Comparison of ENCODE assay signal across 8 cellular contexts in the genomic region with DNA sequence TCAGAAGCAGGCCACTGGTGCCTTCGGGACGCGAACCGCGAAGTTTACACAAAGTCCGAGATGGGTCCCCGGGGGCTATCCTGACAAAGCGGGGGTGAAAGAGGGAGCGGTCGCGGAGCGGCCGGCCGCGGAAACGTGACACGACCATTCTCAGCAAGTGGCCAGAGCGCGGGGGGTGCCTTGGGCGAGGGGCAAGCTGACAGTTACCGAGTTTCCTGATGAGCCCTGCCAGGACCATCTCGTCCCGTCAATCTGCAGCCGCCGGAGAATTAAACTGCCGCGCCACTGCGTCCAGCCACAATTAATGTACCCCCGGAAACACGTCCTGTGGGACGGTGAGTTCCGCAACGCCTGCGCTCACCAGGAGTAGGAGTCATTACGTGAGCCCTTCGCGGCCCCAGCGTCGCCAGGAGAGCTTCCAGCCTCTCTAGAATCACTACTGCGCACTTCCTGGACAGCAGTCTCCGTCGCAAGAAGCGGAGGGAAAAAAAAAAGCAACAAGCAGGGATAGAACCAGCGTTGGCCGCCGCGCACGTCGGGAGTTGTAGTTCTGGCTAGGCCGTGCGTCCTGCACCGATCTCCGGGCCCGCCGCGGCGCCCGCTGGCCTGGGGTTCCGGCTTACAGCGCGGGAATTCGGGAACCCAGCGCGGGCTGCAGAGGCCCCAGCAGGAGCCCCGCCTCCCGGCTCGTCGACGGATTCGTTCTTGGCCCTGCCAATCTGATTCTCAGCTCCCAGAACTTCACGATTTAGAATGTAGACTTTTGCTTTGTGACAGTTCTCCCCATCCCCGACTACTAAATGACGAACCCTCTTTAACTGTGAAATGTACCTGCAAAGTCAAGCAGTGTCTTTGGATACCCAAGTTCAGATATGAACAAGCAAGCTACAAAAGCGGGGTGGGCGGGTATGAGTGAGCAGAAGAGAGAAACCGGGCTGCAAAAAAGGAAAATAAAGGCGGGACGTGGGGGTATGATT. TPM values are rescaled to one million over a fixed set of nuclear protein-coding genes. Genes with fewer than 3 reads are reported as not detected.
DNase-seq lines count a peak whose midpoint lies in the region; ATAC-seq, FAIRE-seq and TF ChIP-seq lines count a peak whose summit lies in the region.

A gene with protein sequence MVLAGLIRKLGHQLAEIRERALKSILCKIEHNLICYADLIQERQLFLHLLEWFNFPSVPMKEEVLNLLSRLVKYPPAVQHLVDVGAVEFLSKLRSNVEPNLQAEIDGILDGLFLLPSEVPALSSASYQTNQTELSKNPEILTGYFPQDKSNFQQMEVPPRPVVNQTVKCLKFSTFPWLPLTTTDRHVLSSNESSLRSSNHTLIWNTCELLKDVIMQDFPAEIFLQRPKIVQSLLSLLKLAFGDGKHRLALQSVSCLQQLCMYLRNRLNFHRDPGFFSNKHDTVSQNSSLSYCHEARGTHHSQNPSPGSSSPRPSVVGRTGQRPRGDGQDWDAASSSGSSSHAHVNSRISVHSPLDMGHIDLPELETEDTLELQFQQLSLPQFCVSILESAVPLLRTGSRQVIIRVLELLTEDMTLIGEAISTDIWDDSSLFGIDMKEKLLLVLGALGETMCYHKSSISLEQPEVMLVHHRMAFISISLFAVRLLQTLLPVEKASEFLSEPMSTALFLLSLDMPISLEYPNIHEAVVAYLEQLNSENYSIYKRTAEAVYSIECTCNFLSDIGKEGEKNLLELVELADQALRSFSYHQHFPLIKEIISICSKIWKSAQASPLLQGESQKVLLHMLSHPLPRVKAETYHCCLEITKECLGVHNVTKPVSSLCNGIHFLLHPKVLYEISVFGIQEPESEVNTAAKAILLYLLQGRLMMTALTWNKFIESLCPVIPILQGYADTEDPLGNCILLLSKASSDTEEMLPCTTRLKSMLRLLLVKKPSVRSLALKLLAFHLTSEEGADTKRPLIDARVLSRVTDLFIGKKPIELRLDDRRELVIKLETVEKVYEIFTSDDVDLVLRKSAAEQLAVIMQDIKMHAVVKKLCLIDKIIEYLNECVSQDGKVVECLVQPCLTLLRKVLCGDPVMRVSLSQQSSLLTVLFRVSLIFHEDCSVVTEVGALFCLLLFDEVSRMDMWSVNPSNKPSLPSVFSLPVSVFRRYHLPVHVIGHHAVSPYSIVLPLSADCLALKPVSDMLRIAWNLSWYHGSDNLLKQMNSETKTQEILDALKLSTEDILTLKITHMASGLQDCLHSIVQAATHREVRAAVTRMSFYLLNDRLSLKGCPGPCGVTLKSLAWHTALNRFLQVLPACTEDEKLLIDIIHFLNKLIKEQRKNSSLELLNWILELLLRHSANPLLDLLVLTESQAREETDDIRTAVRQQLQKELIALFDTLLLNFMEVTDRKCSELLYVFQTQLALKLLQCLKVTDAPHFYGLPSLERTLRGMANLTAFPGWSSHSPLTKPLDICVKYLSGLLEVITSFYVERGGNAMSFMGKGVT (N-terminal part only) (minus strand): TSS at position 267 of the 977 bp plus-strand sequence. CDS start 29 bp downstream, at position 238.

- dilution Hi-C loops in IMR-90 (cut with HindIII; ENCODE audit: low sequenced_read_pairs, unreplicated experiment), result no loop called here

- H3K56ac ChIP-seq in IMR-90 (ENCODE audit: extremely low read depth, insufficient read depth, low read length), result peak within 1 kb of the TSS; percentile 97

- peak within 1 kb of the TSS; percentile 92 for H2AK9ac ChIP-seq in IMR-90 (replicated peaks; ENCODE audit: low read depth, low read length, poor library complexity)

- H2BK120ac ChIP-seq in IMR-90 (ENCODE audit: low read depth, low read length), result peak within 1 kb of the TSS; percentile 99

- no TSS peak for BruUV-seq in IMR-90 (replicated peaks; lab: Mats Ljungman, UMichigan)

- H3K14ac ChIP-seq in IMR-90 (replicated peaks; ENCODE audit: low read depth, low read length), result peak within 1 kb of the TSS; percentile 93

- 0% methylated on average over 42 of the region's 78 CpGs; no CpG with 5 or more reads in 1 of the 2 experiments for WGBS in IMR-90 (ENCODE audit: extremely low coverage in 2 of 2, insufficient read length in 1 of 2), 2 experiments

- peak within 1 kb of the TSS; percentile 92; the same call in 2 of the 3 replicates for H2BK15ac ChIP-seq in IMR-90 (ENCODE audit: low read depth, low read length)

- H3K4me2 ChIP-seq in IMR-90 (ENCODE audit: low read depth, low read length), result peak within 1 kb of the TSS; percentile 99

- H3K23ac ChIP-seq in IMR-90 (ENCODE audit: low read depth, low read length), result peak within 1 kb of the TSS; percentile 83

- in situ Hi-C loops in IMR-90 (cut with MboI; ENCODE audit: low sequenced_read_pairs), result loop anchor here (5.0 kb wide), 1 partner anchor 87 kb away; no protein-coding TSS in a partner anchor

- H3K4me3 ChIP-seq in IMR-90 (ENCODE audit: insufficient read depth, low read depth, low read length) (peak within 1 kb of the TSS; percentile 91), mononuclear cell (ENCODE audit: low read length) (peak within 1 kb of the TSS; percentile 86)

- DNase-seq in D721Med (ENCODE audit: insufficient read length, low spot score), result peak; percentile 90
- DNase-seq in IMR-90, result peak; percentile 94
- DNase-seq in OCI-M1 (lab: John Stamatoyannopoulos, UW), result peak; percentile 96
- peak; percentile 89 for DNase-seq in activated T-cell treated with anti-CD3 and anti-CD28 coated beads for 24 hours (ENCODE audit: low read depth)
- peak; percentile 92 for DNase-seq in epidermal melanocyte (ENCODE audit: insufficient read length, low spot score)
- DNase-seq in stimulated activated CD8-positive, alpha-beta memory T cell treated with anti-CD3 and anti-CD28 coated beads, Interleukin-4, amount 100 ng/mL, for 1 hour (ENCODE audit: low read depth in 2 of 2, low spot score in 1 of 2), result peak; percentile 79 to 82

- peak within 1 kb of the TSS; percentile 97 for H3K4ac ChIP-seq in IMR-90 (ENCODE audit: low read depth, low read length)

- peak within 1 kb of the TSS; percentile 98 for H2AFZ ChIP-seq in IMR-90 (replicated peaks; ENCODE audit: low read length, poor library complexity)

- no peaks in the 10 kb centered on the region for H3K4me1 ChIP-seq in IMR-90 (ENCODE audit: control insufficient read depth, insufficient read depth, low read length)
- peaks cover 10% of the 10 kb centered on the region for H3K4me1 ChIP-seq in mononuclear cell (ENCODE audit: insufficient read depth, low read length)

- TF ChIP-seq RAD21 in IMR-90 (IDR thresholded peaks at IDR 0.05; ENCODE audit: low read length), result peak; percentile 18

- H4K5ac ChIP-seq in IMR-90 (ENCODE audit: low read depth, low read length), result peak within 1 kb of the TSS; percentile 97

- H3K18ac ChIP-seq in IMR-90 (ENCODE audit: low read depth, low read length), result peak within 1 kb of the TSS; percentile 92

- peak within 1 kb of the TSS; percentile 98 for H4K91ac ChIP-seq in IMR-90 (ENCODE audit: insufficient read depth, low read depth, low read length)

- no peaks in the 10 kb centered on the region for H3K36me3 ChIP-seq in IMR-90 (ENCODE audit: control insufficient read depth, insufficient read depth, low read length)

- TF ChIP-seq POLR2A in IMR-90 (IDR thresholded peaks at IDR 0.05; ENCODE audit: low read depth, low read length), result no peak

- intact Hi-C loops in IMR-90 (cut with micrococcal nuclease), result loop anchor here (1.0 to 2.0 kb wide), 3 partner anchors 83 to 245 kb away; a partner anchor contains a TSS

- H3K9me3 ChIP-seq in IMR-90 (ENCODE audit: control insufficient read depth, insufficient read depth, low read length) (no peaks in the 10 kb centered on the region), mononuclear cell (ENCODE audit: low read depth, low read length) (no peaks in the 10 kb centered on the region)

- H3K9ac ChIP-seq in IMR-90 (ENCODE audit: low read depth, low read length), result peak within 1 kb of the TSS; percentile 94

- ATAC-seq in GM21528 (IDR thresholded peaks at IDR 0.05; ENCODE audit: low FRiP score, unreplicated experiment) (peak; percentile 98), IMR-90 (ENCODE audit: low read depth) (peak; percentile 99)

- H3K27me3 ChIP-seq in IMR-90 (ENCODE audit: control insufficient read depth, insufficient read depth, low read length) (no peaks in the 10 kb centered on the region), mononuclear cell (ENCODE audit: insufficient read depth, low read length) (peaks cover 4% of the 10 kb centered on the region)

- no peaks in the 10 kb centered on the region for H3K9me1 ChIP-seq in IMR-90 (ENCODE audit: insufficient read depth, low read length)

- H4K8ac ChIP-seq in IMR-90 (ENCODE audit: low read depth in 2 of 2, low read length in 2 of 2), result peak within 1 kb of the TSS; percentile 88 to 96

- H2BK20ac ChIP-seq in IMR-90 (ENCODE audit: low read depth, low read length), result peak within 1 kb of the TSS; percentile 92

- no peak within 1 kb of the TSS for H2AK5ac ChIP-seq in IMR-90 (ENCODE audit: low read depth, low read length)

- POLR2A ChIA-PET in IMR-90 (lab: Charles Lee; ENCODE audit: unreplicated experiment), result no interaction called here

- H2BK5ac ChIP-seq in IMR-90 (ENCODE audit: low read depth, low read length, poor library complexity, severe bottlenecking), result peak within 1 kb of the TSS; percentile 97

- no peak for TF ChIP-seq CTCF in D721Med (IDR thresholded peaks at IDR 0.05; ENCODE audit: insufficient read depth, missing control alignments)
- no peak for TF ChIP-seq CTCF in IMR-90 (conservative IDR thresholded peaks at IDR 0.05; ENCODE audit: low read depth, low read length)

- CTCF ChIA-PET in IMR-90 (lab: Yijun Ruan, JAX), result interaction anchor here (0.7 to 1.3 kb wide), 3 partner anchors 228 to 1403 kb away, joined by 3 to 6 read pairs (median 3); no protein-coding TSS in a partner anchor

- no peaks in the 10 kb centered on the region for H4K20me1 ChIP-seq in IMR-90 (ENCODE audit: insufficient read depth, low read length)

- FAIRE-seq in D721Med (lab: Jason Lieb, UNC), result no peak

- H3K79me1 ChIP-seq in IMR-90 (ENCODE audit: low read depth in 1 of 2, low read length in 2 of 2), result peaks cover 11 to 21% of the 10 kb centered on the region in 2 experiments

- H3K27ac ChIP-seq in IMR-90 (ENCODE audit: insufficient read depth, low read length), result peak within 1 kb of the TSS; percentile 98

TF ChIP-seq in IMR-90, 13 proteins besides CTCF, POLR2A, EP300 and RAD21 (continues in another document):
- TF ChIP-seq SMC3 (IDR thresholded peaks at IDR 0.05; ENCODE audit: low read depth, low read length) (peak; percentile 20; the same call in 1 of the 2 replicates), MAZ (IDR thresholded peaks at IDR 0.05; ENCODE audit: borderline replicate concordance, low read depth, low read length) (peak; percentile 85), CHD1 (IDR thresholded peaks at IDR 0.05; ENCODE audit: low read depth, low read length) (no peak), RCOR1 (IDR thresholded peaks at IDR 0.05; ENCODE audit: insufficient replicate concordance, low read length) (no peak), NFE2L2 (IDR thresholded peaks at IDR 0.05; ENCODE audit: low read depth, low read length) (no peak), MAFK (IDR thresholded peaks at IDR 0.05; ENCODE audit: low read depth, low read length) (no peak), MXI1 (IDR thresholded peaks at IDR 0.05; ENCODE audit: borderline replicate concordance, low read depth, low read length) (peak; percentile 84)

RNA-seq across cellular contexts. Expression of the gene that starts here (rescaled TPM):
- 19.9 and 21.9 TPM in 2 replicates for total RNA-seq in IMR-90 (2012; rRNA removed)
- polyA plus RNA-seq in IMR-90 (2012; rRNA removed), result 4.8 and 5.8 TPM in 2 replicates
- 1.1 and 1.9 TPM in 2 replicates for polyA plus RNA-seq in IMR-90 (2012; cell fraction: cytosol; rRNA removed)
- polyA plus RNA-seq in IMR-90 (2012; cell fraction: nucleus; rRNA removed; ENCODE audit: low replicate concordance), result 2.9 and 18.0 TPM in 2 replicates
- total RNA-seq in mononuclear cell, result 42.0 TPM

Comparison
In these comparisons a context has a peak if more than half of its experiments do, and no peak if none do; other contexts are left out.
1. Peak in every context shown above with its lines: DNase-seq, ATAC-seq, H3K4me3 ChIP-seq and H3K27ac ChIP-seq.